Comparison of ENCODE assay signal across 34 cellular contexts in the genomic region with DNA sequence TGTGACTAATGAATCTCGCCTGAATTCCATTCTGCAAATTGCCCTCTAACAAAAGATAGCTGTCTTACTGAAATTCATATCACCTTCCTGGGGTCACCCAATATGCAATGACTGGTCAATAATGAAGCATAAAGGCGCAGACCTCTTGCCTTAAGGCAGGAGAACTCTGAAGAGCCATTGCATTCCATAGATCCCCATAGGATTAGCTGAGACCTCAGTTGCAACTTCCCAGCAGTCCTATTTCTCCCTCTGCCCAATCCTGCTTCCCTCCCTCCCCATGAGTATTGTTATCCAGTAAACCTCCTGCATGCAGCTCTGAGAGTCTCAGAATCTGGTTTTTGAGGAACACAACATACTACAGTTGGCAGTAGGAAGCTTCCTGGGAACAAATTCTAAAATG.
"Had no signal": no experiment of that assay in that cellular context is flagged by ENCODE, and none has a peak within 500 bp of the region (broad histone marks: within the 10 kb centered on the region; RNA-seq: fewer than 3 reads in every experiment).

No MANE protein-coding gene starts in this region.

- H3K36me3 ChIP-seq: adrenal gland, brain microvascular endothelial cell, breast epithelium had no signal

- H3K9me3 ChIP-seq: adrenal gland, body of pancreas, breast epithelium had no signal

- H3K9me3 Mint-ChIP-seq: activated CD4-positive, alpha-beta memory T cell treated with anti-CD3 and anti-CD28 coated beads for 36 hours; activated CD4-positive, alpha-beta T cell treated with anti-CD3 and anti-CD28 coated beads, Interleukin-2, amount 10 ng/mL, durations not matched to agents 24 days and 14 days; activated CD8-positive, alpha-beta T cell treated with anti-CD3 and anti-CD28 coated beads for 36 hours; activated naive CD8-positive, alpha-beta T cell treated with anti-CD3 and anti-CD28 coated beads for 36 hours; activated T-helper 1 cell treated with anti-CD3 and anti-CD28 coated beads, Interleukin-12 subunit alpha, Interleukin-12 subunit beta, Interleukin-2, Interleukin-4 antibody, amounts not matched to agents 30 ng/mL and 10 ng/mL and 1 ng/mL, durations not matched to agents 14 hours and 24 hours and 36 hours; activated T-helper 17 cell treated with anti-CD3 and anti-CD28 coated beads, Interleukin-2, amount 50 U/mL, for 72 hours had no signal

- ATAC-seq: activated CD8-positive, alpha-beta T cell treated with anti-CD3 and anti-CD28 coated beads for 36 hours; activated naive CD4-positive, alpha-beta T cell treated with anti-CD3 and anti-CD28 coated beads, Interleukin-2, amount 50 U/mL, for 72 hours; activated T-cell treated with anti-CD3 and anti-CD28 coated beads, Interleukin-2, amount 50 U/mL, for 4 hours; activated T-cell treated with anti-CD3 and anti-CD28 coated beads, Interleukin-2, amount 50 U/mL, for 72 hours; activated T-helper 17 cell treated with anti-CD3 and anti-CD28 coated beads, Interleukin-2, amount 50 U/mL, for 72 hours; body of pancreas; T-cell; T-helper 17 cell had no signal

- H3K4me3 ChIP-seq: adrenal gland, body of pancreas, breast epithelium had no signal

- DNase-seq: activated CD4-positive, alpha-beta memory T cell treated with anti-CD3 and anti-CD28 coated beads for 36 hours; activated CD4-positive, alpha-beta T cell treated with anti-CD3 and anti-CD28 coated beads for 4 hours; activated CD4-positive, alpha-beta T cell treated with anti-CD3 and anti-CD28 coated beads, Interleukin-2, amount 10 ng/mL, durations not matched to agents 24 days and 14 days; activated CD4-positive, alpha-beta T cell treated with anti-CD3 and anti-CD28 coated beads, Interleukin-2, amount 50 U/mL, for 1 hour; activated CD4-positive, alpha-beta T cell treated with anti-CD3 and anti-CD28 coated beads, Interleukin-2, amount 50 U/mL, for 4 hours; activated CD4-positive, CD25-positive, alpha-beta regulatory T cell; activated CD4-positive, CD25-positive, alpha-beta regulatory T cell treated with anti-CD3 and anti-CD28 coated beads, Interleukin-2, amount 50 U/mL, for 72 hours; activated CD8-positive, alpha-beta memory T cell treated with anti-CD3 and anti-CD28 coated beads, Interleukin-2, amount 50 U/mL, for 4 hours; activated CD8-positive, alpha-beta T cell treated with anti-CD3 and anti-CD28 coated beads for 36 hours; activated effector memory CD4-positive, alpha-beta T cell treated with anti-CD3 and anti-CD28 coated beads, Interleukin-2, amount 50 U/mL, for 16 hours; activated gamma-delta T cell treated with Interleukin-2 at 50 U/mL for 16 hours; activated naive CD4-positive, alpha-beta T cell; activated naive CD4-positive, alpha-beta T cell treated with anti-CD3 and anti-CD28 coated beads for 36 hours; activated naive CD4-positive, alpha-beta T cell treated with anti-CD3 and anti-CD28 coated beads, Interleukin-2, amount 50 U/mL, for 16 hours; activated naive CD8-positive, alpha-beta T cell treated with anti-CD3 and anti-CD28 coated beads for 36 hours; activated T-cell treated with anti-CD3 and anti-CD28 coated beads for 4 hours; activated T-cell treated with anti-CD3 and anti-CD28 coated beads, Interleukin-2, amount 50 U/mL, for 1 hour; activated T-cell treated with anti-CD3 and anti-CD28 coated beads, Interleukin-2, amount 50 U/mL, for 4 hours; activated T-cell treated with anti-CD3 and anti-CD28 coated beads, Interleukin-2, amount 50 U/mL, for 72 hours; adrenal gland; amniotic stem cell; aorta; body of pancreas; brain microvascular endothelial cell; central memory CD4-positive, alpha-beta T cell; cerebellar nuclear complex; T-cell; T-helper 17 cell; T1000 had no signal

- H3K4me1 ChIP-seq: adrenal gland, body of pancreas, breast epithelium had no signal

- H3K27ac Mint-ChIP-seq: activated CD4-positive, alpha-beta memory T cell treated with anti-CD3 and anti-CD28 coated beads for 36 hours; activated CD4-positive, alpha-beta T cell treated with anti-CD3 and anti-CD28 coated beads, Interleukin-2, amount 10 ng/mL, durations not matched to agents 24 days and 14 days; activated CD8-positive, alpha-beta T cell treated with anti-CD3 and anti-CD28 coated beads for 36 hours; activated naive CD4-positive, alpha-beta T cell treated with anti-CD3 and anti-CD28 coated beads for 36 hours; activated naive CD8-positive, alpha-beta T cell treated with anti-CD3 and anti-CD28 coated beads for 36 hours; activated T-cell treated with anti-CD3 and anti-CD28 coated beads, Interleukin-2, amount 50 U/mL, for 72 hours; activated T-helper 1 cell treated with anti-CD3 and anti-CD28 coated beads, Interleukin-12 subunit alpha, Interleukin-12 subunit beta, Interleukin-2, Interleukin-4 antibody, amounts not matched to agents 30 ng/mL and 10 ng/mL and 1 ng/mL, durations not matched to agents 14 hours and 24 hours and 36 hours; activated T-helper 17 cell treated with anti-CD3 and anti-CD28 coated beads, Interleukin-2, amount 50 U/mL, for 72 hours; T-cell; T-helper 17 cell had no signal

- H3K27ac ChIP-seq: adrenal gland, body of pancreas, brain microvascular endothelial cell, breast epithelium, VCaP had no signal

- H3K4me3 Mint-ChIP-seq: activated CD4-positive, alpha-beta memory T cell treated with anti-CD3 and anti-CD28 coated beads for 36 hours; activated CD4-positive, alpha-beta T cell treated with anti-CD3 and anti-CD28 coated beads, Interleukin-2, amount 10 ng/mL, durations not matched to agents 24 days and 14 days; activated CD8-positive, alpha-beta T cell treated with anti-CD3 and anti-CD28 coated beads for 36 hours; activated naive CD4-positive, alpha-beta T cell treated with anti-CD3 and anti-CD28 coated beads for 36 hours; activated naive CD8-positive, alpha-beta T cell treated with anti-CD3 and anti-CD28 coated beads for 36 hours; activated T-cell treated with anti-CD3 and anti-CD28 coated beads, Interleukin-2, amount 50 U/mL, for 4 hours; activated T-cell treated with anti-CD3 and anti-CD28 coated beads, Interleukin-2, amount 50 U/mL, for 72 hours; activated T-helper 1 cell treated with anti-CD3 and anti-CD28 coated beads, Interleukin-12 subunit alpha, Interleukin-12 subunit beta, Interleukin-2, Interleukin-4 antibody, amounts not matched to agents 30 ng/mL and 10 ng/mL and 1 ng/mL, durations not matched to agents 14 hours and 24 hours and 36 hours; activated T-helper 17 cell treated with anti-CD3 and anti-CD28 coated beads, Interleukin-2, amount 50 U/mL, for 72 hours; T-cell; T-helper 17 cell had no signal

- H3K4me1 Mint-ChIP-seq: activated CD4-positive, alpha-beta T cell treated with anti-CD3 and anti-CD28 coated beads, Interleukin-2, amount 10 ng/mL, durations not matched to agents 24 days and 14 days; activated naive CD8-positive, alpha-beta T cell treated with anti-CD3 and anti-CD28 coated beads for 36 hours; activated T-helper 17 cell treated with anti-CD3 and anti-CD28 coated beads, Interleukin-2, amount 50 U/mL, for 72 hours; T-cell; T-helper 17 cell had no signal

- H3K27me3 ChIP-seq: adrenal gland, body of pancreas, brain microvascular endothelial cell, breast epithelium had no signal

- H3K36me3 Mint-ChIP-seq: activated CD4-positive, alpha-beta memory T cell treated with anti-CD3 and anti-CD28 coated beads for 36 hours; activated naive CD4-positive, alpha-beta T cell treated with anti-CD3 and anti-CD28 coated beads, Interleukin-2, amount 50 U/mL, for 72 hours; activated naive CD8-positive, alpha-beta T cell treated with anti-CD3 and anti-CD28 coated beads for 36 hours; T-cell had no signal

- H3K27me3 Mint-ChIP-seq: activated CD4-positive, alpha-beta memory T cell treated with anti-CD3 and anti-CD28 coated beads for 36 hours; activated CD4-positive, alpha-beta T cell treated with anti-CD3 and anti-CD28 coated beads, Interleukin-2, amount 10 ng/mL, durations not matched to agents 24 days and 14 days; activated CD8-positive, alpha-beta T cell treated with anti-CD3 and anti-CD28 coated beads for 36 hours; activated naive CD8-positive, alpha-beta T cell treated with anti-CD3 and anti-CD28 coated beads for 36 hours; activated T-helper 17 cell treated with anti-CD3 and anti-CD28 coated beads, Interleukin-2, amount 50 U/mL, for 72 hours; T-helper 17 cell had no signal
